ENCODE assay signal across 1 cellular context in the genomic region with DNA sequence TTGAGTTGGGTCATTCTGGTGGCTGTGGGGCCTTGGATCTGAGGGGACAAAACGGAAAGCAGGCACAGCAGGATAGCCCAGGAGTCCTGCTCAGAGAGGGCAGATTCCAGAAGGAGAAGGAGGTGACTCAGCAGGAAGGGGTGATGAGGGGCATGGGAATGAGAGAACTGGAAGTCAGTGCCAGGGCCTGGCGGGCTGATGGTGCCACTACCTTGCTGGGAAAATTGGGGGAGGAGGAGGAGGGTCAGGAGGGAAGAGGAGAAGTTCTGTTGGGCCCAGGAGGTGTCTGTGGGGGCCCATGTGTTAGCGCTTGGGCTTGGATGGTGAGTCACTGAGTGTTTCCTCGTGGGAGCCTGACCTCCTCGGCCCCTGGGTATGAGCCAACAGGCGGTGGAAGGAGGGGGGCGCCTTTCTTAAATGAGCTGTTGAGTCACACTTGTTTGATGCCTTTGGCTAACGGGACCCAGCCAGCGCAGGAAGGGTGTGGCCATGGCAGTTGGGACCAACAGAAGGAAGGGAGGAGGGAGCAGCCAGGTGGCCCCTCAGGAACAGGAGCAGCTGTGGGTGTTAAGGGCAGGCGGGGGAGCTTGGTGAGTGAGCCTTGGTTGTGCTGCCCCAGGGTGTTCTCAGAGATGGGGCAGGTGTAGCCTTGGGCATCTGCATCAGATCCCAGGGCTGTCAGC.
TF ChIP-seq lines count a peak whose summit lies in the region.

No MANE protein-coding gene starts in this region.

TF ChIP-seq in HCT116, 20 proteins besides CTCF, POLR2A, EP300 and RAD21 (continued from another document):
- TF ChIP-seq, protein P1, sequence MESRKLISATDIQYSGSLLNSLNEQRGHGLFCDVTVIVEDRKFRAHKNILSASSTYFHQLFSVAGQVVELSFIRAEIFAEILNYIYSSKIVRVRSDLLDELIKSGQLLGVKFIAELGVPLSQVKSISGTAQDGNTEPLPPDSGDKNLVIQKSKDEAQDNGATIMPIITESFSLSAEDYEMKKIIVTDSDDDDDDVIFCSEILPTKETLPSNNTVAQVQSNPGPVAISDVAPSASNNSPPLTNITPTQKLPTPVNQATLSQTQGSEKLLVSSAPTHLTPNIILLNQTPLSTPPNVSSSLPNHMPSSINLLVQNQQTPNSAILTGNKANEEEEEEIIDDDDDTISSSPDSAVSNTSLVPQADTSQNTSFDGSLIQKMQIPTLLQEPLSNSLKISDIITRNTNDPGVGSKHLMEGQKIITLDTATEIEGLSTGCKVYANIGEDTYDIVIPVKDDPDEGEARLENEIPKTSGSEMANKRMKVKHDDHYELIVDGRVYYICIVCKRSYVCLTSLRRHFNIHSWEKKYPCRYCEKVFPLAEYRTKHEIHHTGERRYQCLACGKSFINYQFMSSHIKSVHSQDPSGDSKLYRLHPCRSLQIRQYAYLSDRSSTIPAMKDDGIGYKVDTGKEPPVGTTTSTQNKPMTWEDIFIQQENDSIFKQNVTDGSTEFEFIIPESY (IDR thresholded peaks at IDR 0.05; ENCODE audit: extremely low read depth, insufficient replicate concordance, low read length) = no peak
